Comparison of ENCODE assay signal across 2 cellular contexts in the genomic region with DNA sequence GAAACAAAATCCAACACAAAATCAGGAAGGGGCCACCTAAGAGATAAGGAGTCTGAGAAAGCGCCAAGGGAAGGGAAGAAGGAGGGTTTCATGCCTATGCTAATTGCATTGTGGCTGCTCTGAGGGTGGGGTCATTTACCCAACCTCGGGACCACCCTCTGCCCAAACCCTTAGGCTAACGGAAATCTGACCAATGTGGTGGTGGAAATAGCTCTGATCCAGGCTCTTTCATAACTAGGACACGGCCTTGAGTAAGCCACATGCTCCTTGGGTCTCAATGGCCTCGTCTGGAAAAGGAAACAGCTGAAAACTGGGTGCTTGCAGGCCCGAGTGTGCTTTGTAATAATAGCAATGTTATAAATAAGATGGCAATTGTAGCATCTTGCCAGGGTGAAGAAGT.
TF ChIP-seq lines count a peak whose summit lies in the region.

No MANE protein-coding gene starts in this region.

TF ChIP-seq in WTC11, 78 proteins besides CTCF, POLR2A, EP300 and RAD21:
- TF ChIP-seq USF1 (CRISPR knock-in tag; IDR thresholded peaks at IDR 0.05) (no peak), NR3C1 (CRISPR knock-in tag; conservative IDR thresholded peaks at IDR 0.05; ENCODE audit: low read depth) (no peak), MXD4 (CRISPR knock-in tag; IDR thresholded peaks at IDR 0.05; ENCODE audit: borderline replicate concordance) (no peak)

TF ChIP-seq in HepG2, 621 proteins besides CTCF, POLR2A, EP300 and RAD21:
- TF ChIP-seq, protein P1, sequence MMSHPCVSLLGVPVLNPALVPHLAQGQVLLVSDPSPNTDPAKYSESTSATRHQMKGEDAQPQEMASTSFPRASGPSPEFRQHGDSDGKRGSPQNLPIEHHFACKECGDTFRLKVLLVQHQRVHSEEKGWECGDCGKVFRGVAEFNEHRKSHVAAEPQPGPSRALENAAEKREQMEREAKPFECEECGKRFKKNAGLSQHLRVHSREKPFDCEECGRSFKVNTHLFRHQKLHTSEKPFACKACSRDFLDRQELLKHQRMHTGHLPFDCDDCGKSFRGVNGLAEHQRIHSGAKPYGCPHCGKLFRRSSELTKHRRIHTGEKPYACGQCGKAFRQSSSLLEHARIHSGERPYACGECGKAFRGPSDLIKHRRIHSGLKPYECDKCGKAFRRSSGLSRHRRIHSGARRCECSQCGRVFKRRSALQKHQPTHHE (CRISPR knock-in tag; IDR thresholded peaks at IDR 0.05; ENCODE audit: borderline replicate concordance), result no peak
- TF ChIP-seq ZNF780A (CRISPR knock-in tag; IDR thresholded peaks at IDR 0.05), result no peak
- TF ChIP-seq, protein P2, sequence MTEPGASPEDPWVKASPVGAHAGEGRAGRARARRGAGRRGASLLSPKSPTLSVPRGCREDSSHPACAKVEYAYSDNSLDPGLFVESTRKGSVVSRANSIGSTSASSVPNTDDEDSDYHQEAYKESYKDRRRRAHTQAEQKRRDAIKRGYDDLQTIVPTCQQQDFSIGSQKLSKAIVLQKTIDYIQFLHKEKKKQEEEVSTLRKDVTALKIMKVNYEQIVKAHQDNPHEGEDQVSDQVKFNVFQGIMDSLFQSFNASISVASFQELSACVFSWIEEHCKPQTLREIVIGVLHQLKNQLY (CRISPR knock-in tag; IDR thresholded peaks at IDR 0.05), result no peak
- no peak for TF ChIP-seq THRA (CRISPR knock-in tag; IDR thresholded peaks at IDR 0.05; ENCODE audit: borderline replicate concordance)
- no peak for TF ChIP-seq ZNF766 (CRISPR knock-in tag; IDR thresholded peaks at IDR 0.05; ENCODE audit: borderline replicate concordance)
- TF ChIP-seq ZNF564 (CRISPR knock-in tag; IDR thresholded peaks at IDR 0.05), result no peak
- no peak for TF ChIP-seq JUNB (CRISPR knock-in tag; IDR thresholded peaks at IDR 0.05; ENCODE audit: borderline replicate concordance)
- TF ChIP-seq ZNF879 (CRISPR knock-in tag; IDR thresholded peaks at IDR 0.05), result no peak
- no peak for TF ChIP-seq NFKB2 (CRISPR knock-in tag; IDR thresholded peaks at IDR 0.05; ENCODE audit: borderline replicate concordance)
- TF ChIP-seq ZNF251 (CRISPR knock-in tag; IDR thresholded peaks at IDR 0.05), result no peak
